ENCODE assay signal across 8 cellular contexts in the genomic region with DNA sequence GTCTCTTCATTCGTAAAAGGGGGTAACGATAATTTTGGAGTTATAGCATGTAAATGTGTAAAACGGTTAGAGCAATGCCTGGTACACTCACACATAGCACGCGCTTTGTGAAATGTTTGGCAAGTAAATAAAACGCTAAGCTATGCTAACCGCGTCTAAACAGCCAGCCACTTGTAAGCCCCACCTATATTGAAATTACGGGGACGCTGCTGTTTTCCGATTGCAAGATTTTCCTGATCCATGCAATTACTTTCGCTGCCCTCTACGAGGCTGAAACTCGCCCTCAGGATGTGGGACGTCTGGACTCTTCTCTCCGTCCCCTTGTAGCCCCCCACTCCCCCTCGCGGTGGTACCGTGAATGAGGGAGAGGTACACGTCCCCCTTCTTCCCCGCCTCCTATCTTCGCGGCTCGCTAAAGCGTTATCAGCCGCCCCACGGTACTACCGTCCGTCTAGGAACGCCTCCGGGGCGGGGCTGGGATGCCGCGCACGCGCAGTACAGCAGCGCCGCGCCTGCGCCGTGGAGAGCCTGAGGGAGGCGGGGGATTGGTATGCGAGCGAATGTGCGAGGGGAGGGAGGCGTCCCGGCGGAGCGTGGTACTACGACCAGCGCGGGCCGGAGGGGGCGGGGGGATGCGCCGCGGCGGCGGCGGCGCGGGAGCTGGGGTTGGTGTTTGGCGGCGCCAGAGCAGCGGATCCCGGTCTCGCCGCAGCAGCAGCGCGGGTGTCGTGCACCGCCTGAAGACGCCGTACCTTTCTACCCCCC. TPM values are rescaled to one million over a fixed set of nuclear protein-coding genes. Genes with fewer than 3 reads are reported as not detected.
DNase-seq lines count a peak whose midpoint lies in the region; ATAC-seq and TF ChIP-seq lines count a peak whose summit lies in the region.

Gene STIM2 (plus strand): TSS at position 685 of the 765 bp plus-strand sequence.

- DNase-seq in AG09309 (ENCODE audit: low read depth) (peak; percentile 80), NCI-H226 (peak; percentile 85), WTC11 (ENCODE audit: low spot score) (peak; percentile 99), cardiac fibroblast (ENCODE audit: low read depth in 2 of 2) (peak; percentile 97 to 98), iPS-NIHi7 (ENCODE audit: extremely low spot score) (peak; percentile 88), smooth muscle cell of the brain vasculature (ENCODE audit: low read depth, low spot score) (peak; percentile 91)

- POLR2A ChIA-PET in WTC11 (lab: Charles Lee), result interaction anchor here (0.6 to 0.7 kb wide), 5 partner anchors 40 to 1035 kb away, joined by 3 to 6 read pairs (median 5); no protein-coding TSS in a partner anchor

- H3K27me3 Mint-ChIP-seq in WTC11 (ENCODE audit: low read depth), result peaks cover 7% of the 10 kb centered on the region; the same call in 1 of the 2 replicates

- peak within 1 kb of the TSS; percentile 98 for H3K27ac Mint-ChIP-seq in WTC11

- H3K4me3 ChIP-seq in AG09309 (ENCODE audit: control insufficient read depth, low read depth, low read length), result peak within 1 kb of the TSS; percentile 75
- peak within 1 kb of the TSS; percentile 67 to 83 for H3K4me3 ChIP-seq in cardiac fibroblast (replicated peaks in 1 of 2; ENCODE audit: low read depth in 2 of 2, low read length in 2 of 2)

- ATAC-seq in GM18909 (IDR thresholded peaks at IDR 0.05; ENCODE audit: poor library complexity, unreplicated experiment), result peak; percentile 62
- peak; percentile 58 for ATAC-seq in HG03175 (IDR thresholded peaks at IDR 0.05; ENCODE audit: unreplicated experiment)
- ATAC-seq in WTC11, result peak; percentile 82

- no peaks in the 10 kb centered on the region for H3K36me3 Mint-ChIP-seq in WTC11

- H3K4me3 Mint-ChIP-seq in WTC11, result peak within 1 kb of the TSS; percentile 94

- TF ChIP-seq CTCF in AG09309 (IDR thresholded peaks at IDR 0.05; ENCODE audit: control insufficient read depth, insufficient read depth, low read depth, low read length, missing control alignments) (peak; percentile 36), WTC11 (IDR thresholded peaks at IDR 0.05) (no peak; the same call in none of the 2 replicates), cardiac fibroblast (IDR thresholded peaks at IDR 0.05; ENCODE audit: low read depth, low read length) (peak; percentile 12)

- peaks cover 56% of the 10 kb centered on the region for H3K4me1 Mint-ChIP-seq in WTC11

- CTCF ChIA-PET in WTC11 (lab: Charles Lee), result interaction anchor here (0.7 to 1.8 kb wide), 9 partner anchors 30 to 909 kb away, joined by 3 to 9 read pairs (median 3); no protein-coding TSS in a partner anchor

- H3K9me3 Mint-ChIP-seq in WTC11, result no peaks in the 10 kb centered on the region

TF ChIP-seq in WTC11, 78 proteins besides CTCF, POLR2A, EP300 and RAD21 (continues in another document):
- TF ChIP-seq GABPB1 (CRISPR knock-in tag; IDR thresholded peaks at IDR 0.05) (peak; percentile 62; the same call in 1 of the 2 replicates), JUN (CRISPR knock-in tag; IDR thresholded peaks at IDR 0.05) (no peak), AFF4 (CRISPR knock-in tag; IDR thresholded peaks at IDR 0.05; ENCODE audit: borderline replicate concordance) (peak; percentile 85; the same call in 1 of the 2 replicates), SP1 (CRISPR knock-in tag; conservative IDR thresholded peaks at IDR 0.05) (peak; percentile 83), NR1H2 (CRISPR knock-in tag; IDR thresholded peaks at IDR 0.05) (no peak), ZNF232 (CRISPR knock-in tag; IDR thresholded peaks at IDR 0.05) (no peak; the same call in 1 of the 2 replicates), GTF2I (CRISPR knock-in tag; conservative IDR thresholded peaks at IDR 0.05) (no peak), CBFB (CRISPR knock-in tag; IDR thresholded peaks at IDR 0.05; ENCODE audit: low read depth) (no peak), E2F5 (CRISPR knock-in tag; IDR thresholded peaks at IDR 0.05) (0 out of 2 replicates have a peak, but pooled peaks have one; percentile 30), PREB (CRISPR knock-in tag; IDR thresholded peaks at IDR 0.05; ENCODE audit: borderline replicate concordance) (no peak; the same call in 1 of the 2 replicates), KAT7 (CRISPR knock-in tag; IDR thresholded peaks at IDR 0.05; ENCODE audit: borderline replicate concordance) (no peak), TEAD4 (CRISPR knock-in tag; IDR thresholded peaks at IDR 0.05) (0 out of 2 replicates have a peak, but pooled peaks have one; percentile 27), ZNF425 (CRISPR knock-in tag; conservative IDR thresholded peaks at IDR 0.05) (no peak), ETV6 (CRISPR knock-in tag; IDR thresholded peaks at IDR 0.05) (peak; percentile 66; the same call in 1 of the 2 replicates)
- TF ChIP-seq, protein P1, sequence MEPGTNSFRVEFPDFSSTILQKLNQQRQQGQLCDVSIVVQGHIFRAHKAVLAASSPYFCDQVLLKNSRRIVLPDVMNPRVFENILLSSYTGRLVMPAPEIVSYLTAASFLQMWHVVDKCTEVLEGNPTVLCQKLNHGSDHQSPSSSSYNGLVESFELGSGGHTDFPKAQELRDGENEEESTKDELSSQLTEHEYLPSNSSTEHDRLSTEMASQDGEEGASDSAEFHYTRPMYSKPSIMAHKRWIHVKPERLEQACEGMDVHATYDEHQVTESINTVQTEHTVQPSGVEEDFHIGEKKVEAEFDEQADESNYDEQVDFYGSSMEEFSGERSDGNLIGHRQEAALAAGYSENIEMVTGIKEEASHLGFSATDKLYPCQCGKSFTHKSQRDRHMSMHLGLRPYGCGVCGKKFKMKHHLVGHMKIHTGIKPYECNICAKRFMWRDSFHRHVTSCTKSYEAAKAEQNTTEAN (CRISPR knock-in tag; IDR thresholded peaks at IDR 0.05), result 0 out of 2 replicates have a peak, but pooled peaks have one; percentile 47

RNA-seq across cellular contexts. Expression of gene STIM2, which starts in this region (rescaled TPM):
- total RNA-seq in WTC11 (2021), result 20.1 to 22.4 TPM (median 20.9 TPM) in 3 replicates

Comparison
In these comparisons a context has a peak if more than half of its experiments do, and no peak if none do; other contexts are left out.
1. Peak in every context shown above with its lines: DNase-seq, ATAC-seq and H3K4me3 ChIP-seq.